Comparison of ENCODE assay signal across 28 cellular contexts in genomic region chr11:13949876-13950275, GRCh38. TPM values are rescaled to one million over a fixed set of nuclear protein-coding genes. Genes with fewer than 3 reads are reported as not detected.
DNase-seq lines count a peak whose midpoint lies in the region; ATAC-seq and TF ChIP-seq lines count a peak whose summit lies in the region.
"Had no signal": no experiment of that assay in that cellular context is flagged by ENCODE, and none has a peak within 500 bp of the region (broad histone marks: within the 10 kb centered on the region; RNA-seq: fewer than 3 reads in every experiment).

No MANE protein-coding gene starts in this region.

- no peak for TF ChIP-seq CTCF in WERI-Rb-1 (IDR thresholded peaks at IDR 0.05; ENCODE audit: low read depth, low read length)
- TF ChIP-seq CTCF in uterus (IDR thresholded peaks at IDR 0.05): no peak

- H3K9me3 ChIP-seq in WERI-Rb-1 (ENCODE audit: severe bottlenecking) (no peaks in the 10 kb centered on the region), uterus (no peaks in the 10 kb centered on the region)
- H3K9me3 ChIP-seq: gastrocnemius medialis, left ventricle myocardium inferior, upper lobe of left lung had no signal

- intact Hi-C loops in left colon (cut with DNase I, micrococcal nuclease): loop anchor here in 1 of 2 donors (10.0 kb wide), 1 partner anchor 295 kb away; no protein-coding TSS in a partner anchor
- intact Hi-C loops in uterus (cut with DNase I; ENCODE audit: low total_unique reads): no loop called here

- H3K4me3 ChIP-seq in WERI-Rb-1 (ENCODE audit: low read depth, low read length) (no peak overlapping the region), uterus (no peak overlapping the region)
- H3K4me3 ChIP-seq: gastrocnemius medialis, left ventricle myocardium inferior, smooth muscle cell, upper lobe of left lung had no signal

- peaks cover 24% of the 10 kb centered on the region for H3K27me3 ChIP-seq in WERI-Rb-1 (ENCODE audit: insufficient read depth, low read depth, severe bottlenecking)
- no peaks in the 10 kb centered on the region for H3K27me3 ChIP-seq in uterus
- H3K27me3 ChIP-seq: upper lobe of left lung had no signal

- H3K4me1 ChIP-seq in uterus: peaks cover 0 to 4% of the 10 kb centered on the region in 2 donors
- H3K4me1 ChIP-seq: gastrocnemius medialis, left ventricle myocardium inferior, upper lobe of left lung had no signal

- no peak for TF ChIP-seq POLR2A in uterus (IDR thresholded peaks at IDR 0.05)

- ATAC-seq in left colon (peak; percentile 62), GM21786 (IDR thresholded peaks at IDR 0.05; ENCODE audit: unreplicated experiment) (no peak)
- ATAC-seq: activated CD8-positive, alpha-beta T cell treated with anti-CD3 and anti-CD28 coated beads for 36 hours; gastrocnemius medialis; natural killer cell had no signal

- no peak overlapping the region for H3K27ac ChIP-seq in WERI-Rb-1
- H3K27ac ChIP-seq in uterus: no peak overlapping the region
- H3K27ac ChIP-seq: epithelial cell of prostate, gastrocnemius medialis, left ventricle myocardium inferior, RWPE1, upper lobe of left lung had no signal

- DNase-seq in DMS53 (lab: John Stamatoyannopoulos, UW) (peak; percentile 33), DMS53 treated with DMSO at 0.1 percent for 48 hours (lab: John Stamatoyannopoulos, UW; ENCODE audit: unreplicated experiment) (no peak), NCI-H524 treated with DMSO at 0.1 percent for 48 hours (lab: John Stamatoyannopoulos, UW) (peak; percentile 24), WERI-Rb-1 (peak; percentile 30), left colon (no peak), NCI-H1105 (lab: John Stamatoyannopoulos, UW) (no peak), uterus (no peak)
- DNase-seq: 8988T; activated CD8-positive, alpha-beta T cell treated with anti-CD3 and anti-CD28 coated beads for 36 hours; activated effector memory CD4-positive, alpha-beta T cell treated with Interleukin-2 at 50 U/mL for 16 hours; activated naive CD8-positive, alpha-beta T cell treated with anti-CD3 and anti-CD28 coated beads for 36 hours; activated T-cell treated with anti-CD3 and anti-CD28 coated beads for 4 hours; CD4-positive, alpha-beta memory T cell; gastrocnemius medialis; H7; hippocampal formation; immature natural killer cell; left ventricle myocardium inferior; midbrain; natural killer cell; NCI-H2081 treated with DMSO at 0.1 percent for 48 hours; retina; stimulated activated CD4-positive, alpha-beta T cell treated with anti-CD3 and anti-CD28 coated beads, Interleukin-2, amount 100 ng/mL, for 24 hours; upper lobe of left lung had no signal

- no peaks in the 10 kb centered on the region for H3K36me3 ChIP-seq in WERI-Rb-1
- no peaks in the 10 kb centered on the region for H3K36me3 ChIP-seq in uterus
- H3K36me3 ChIP-seq: gastrocnemius medialis, left ventricle myocardium inferior, upper lobe of left lung had no signal

RNA-seq across cellular contexts. Expression of gene SPON1, which starts 12.6 kb away (rescaled TPM):
- total RNA-seq in left colon (10 to 100 TPM; 86.7 to 87.0 TPM), uterus (100 to 1,000 TPM in 1 of 4 donors, 10 to 100 TPM in 3; 18.8 to 139 (median 28.8) TPM)

Comparison
In these comparisons a context has a peak if more than half of its experiments do, and no peak if none do; other contexts are left out.
1. DNase-seq: peak in DMS53 (single experiment), NCI-H524 treated with DMSO at 0.1 percent for 48 hours (single experiment) and WERI-Rb-1 (single experiment); none in DMS53 treated with DMSO at 0.1 percent for 48 hours (single experiment), left colon (0 of 2), NCI-H1105 (single experiment) and uterus (0 of 2).